ENCODE assay signal across 15 cellular contexts in genomic region chr12:115979351-115979750, GRCh38.
"Had no signal": no experiment of that assay in that cellular context is flagged by ENCODE, and none has a peak within 500 bp of the region (broad histone marks: within the 10 kb centered on the region; RNA-seq: fewer than 3 reads in every experiment).

No MANE protein-coding gene starts in this region.

- H3K27ac ChIP-seq: breast epithelium, coronary artery, psoas muscle, testis had no signal

- ATAC-seq: activated CD4-positive, CD25-positive, alpha-beta regulatory T cell treated with anti-CD3 and anti-CD28 coated beads, Interleukin-2, amount 50 U/mL, for 24 hours; activated naive CD4-positive, alpha-beta T cell treated with anti-CD3 and anti-CD28 coated beads, Interleukin-2, amount 50 U/mL, for 72 hours; natural killer cell treated with Interleukin-12 subunit alpha and Interleukin-12 subunit beta and Interleukin-15 and Interleukin-18, amount 100 ng/mL, for 72 hours; stimulated activated naive CD8-positive, alpha-beta T cell treated with anti-CD3 and anti-CD28 coated beads, Interleukin-15, Interleukin-2, amounts not matched to agents 100 U/mL and 50 U/mL, for 24 hours had no signal

- H3K27me3 ChIP-seq: breast epithelium, testis had no signal

- H3K4me3 ChIP-seq: breast epithelium, coronary artery, psoas muscle, testis had no signal

- H3K27ac Mint-ChIP-seq: activated naive CD4-positive, alpha-beta T cell treated with anti-CD3 and anti-CD28 coated beads, Interleukin-2, amount 50 U/mL, for 72 hours; natural killer cell treated with Interleukin-12 subunit alpha and Interleukin-12 subunit beta and Interleukin-15 and Interleukin-18, amount 100 ng/mL, for 72 hours had no signal

- H3K27me3 Mint-ChIP-seq: natural killer cell treated with Interleukin-12 subunit alpha and Interleukin-12 subunit beta and Interleukin-15 and Interleukin-18, amount 100 ng/mL, for 72 hours had no signal

- H3K9me3 Mint-ChIP-seq: activated naive CD4-positive, alpha-beta T cell treated with anti-CD3 and anti-CD28 coated beads, Interleukin-2, amount 50 U/mL, for 72 hours; natural killer cell treated with Interleukin-12 subunit alpha and Interleukin-12 subunit beta and Interleukin-15 and Interleukin-18, amount 100 ng/mL, for 72 hours had no signal

- DNase-seq: activated effector memory CD4-positive, alpha-beta T cell treated with anti-CD3 and anti-CD28 coated beads, Interleukin-2, amount 50 U/mL, for 16 hours; amygdala; effector CD4-positive, alpha-beta T cell; hypothalamus; nucleus accumbens; psoas muscle; stimulated activated CD4-positive, alpha-beta T cell treated with anti-CD3 and anti-CD28 coated beads, Interleukin-2, amount 100 ng/mL, for 48 hours; stimulated activated CD8-positive, alpha-beta memory T cell treated with anti-CD3 and anti-CD28 coated beads, Interleukin-4, amount 100 ng/mL, for 48 hours; stimulated activated naive CD8-positive, alpha-beta T cell treated with anti-CD3 and anti-CD28 coated beads, Interleukin-15, Interleukin-2, amounts not matched to agents 100 U/mL and 50 U/mL, for 24 hours; testis had no signal

- H3K4me3 Mint-ChIP-seq: natural killer cell treated with Interleukin-12 subunit alpha and Interleukin-12 subunit beta and Interleukin-15 and Interleukin-18, amount 100 ng/mL, for 72 hours had no signal

- H3K4me1 ChIP-seq: breast epithelium, testis had no signal

- H3K9me3 ChIP-seq: breast epithelium, psoas muscle, testis had no signal
